ENCODE assay signal across 8 cellular contexts in genomic region chr12:110266980-110267620, GRCh38. TPM values are rescaled to one million over a fixed set of nuclear protein-coding genes. Genes with fewer than 3 reads are reported as not detected.
A peak's percentile ranks its signal among the peaks of the same experiment; 100 is the strongest.
DNase-seq lines count a peak whose midpoint lies in the region; ATAC-seq and FAIRE-seq lines count a peak whose summit lies in the region.

No MANE protein-coding gene starts in this region.

- H3K27me3 Mint-ChIP-seq in naive thymus-derived CD8-positive, alpha-beta T cell = peaks cover 3 to 11% (median 9%) of the 10 kb centered on the region in 5 donors

- H3K27ac ChIP-seq in skeletal muscle tissue (ENCODE audit: low read depth, low read length) = peak overlapping the region; percentile 73

- no peak overlapping the region for H3K27ac Mint-ChIP-seq in naive thymus-derived CD8-positive, alpha-beta T cell

- H3K36me3 Mint-ChIP-seq in naive thymus-derived CD8-positive, alpha-beta T cell = no peaks in the 10 kb centered on the region

- POLR2A ChIA-PET in naive thymus-derived CD8-positive, alpha-beta T cell (lab: Charles Lee) = no interaction called here

- H3K4me3 Mint-ChIP-seq in naive thymus-derived CD8-positive, alpha-beta T cell = no peak overlapping the region

- no peaks in the 10 kb centered on the region for H3K9me3 Mint-ChIP-seq in naive thymus-derived CD8-positive, alpha-beta T cell

- peaks cover 39% of the 10 kb centered on the region for H3K4me1 ChIP-seq in HAP-1
- peaks cover 8% of the 10 kb centered on the region for H3K4me1 ChIP-seq in NT2/D1 (ENCODE audit: insufficient read depth, insufficient read length)
- H3K4me1 ChIP-seq in skeletal muscle tissue (ENCODE audit: control insufficient read depth in 3 of 3, insufficient read depth in 3 of 3, low read length in 3 of 3) = peaks cover 37 to 48% (median 39%) of the 10 kb centered on the region in 3 donors

- ATAC-seq in naive thymus-derived CD8-positive, alpha-beta T cell = no peak
- no peak for ATAC-seq in GM18858 (IDR thresholded peaks at IDR 0.05; ENCODE audit: unreplicated experiment)

- H3K9me3 ChIP-seq in HAP-1 (no peaks in the 10 kb centered on the region), NT2/D1 (ENCODE audit: insufficient read depth, low read length) (no peaks in the 10 kb centered on the region), skeletal muscle tissue (ENCODE audit: control insufficient read depth in 3 of 3, low read length in 3 of 3) (no peaks in the 10 kb centered on the region)

- H3K4me1 Mint-ChIP-seq in naive thymus-derived CD8-positive, alpha-beta T cell = no peaks in the 10 kb centered on the region

- no peaks in the 10 kb centered on the region for H3K27me3 ChIP-seq in HAP-1 (ENCODE audit: low read depth)
- no peaks in the 10 kb centered on the region for H3K27me3 ChIP-seq in NT2/D1 (ENCODE audit: insufficient read depth, insufficient read length)
- no peaks in the 10 kb centered on the region for H3K27me3 ChIP-seq in skeletal muscle tissue (ENCODE audit: control insufficient read depth in 3 of 3, insufficient read depth in 3 of 3, low read length in 3 of 3)

- H3K4me3 ChIP-seq in HAP-1 = no peak overlapping the region
- no peak overlapping the region for H3K4me3 ChIP-seq in NT2/D1 (ENCODE audit: insufficient read length, low read depth)
- peak overlapping the region; percentile 21 to 58 (median 40) for H3K4me3 ChIP-seq in skeletal muscle tissue (ENCODE audit: low read length in 3 of 3)

- in situ Hi-C loops in HAP-1 (cut with MboI; ENCODE audit: low sequenced_read_pairs) = no loop called here

- peak overlapping the region; percentile 63 for H3K9ac ChIP-seq in NT2/D1 (ENCODE audit: insufficient read length, low read depth)
- H3K9ac ChIP-seq in skeletal muscle tissue (ENCODE audit: low read depth in 1 of 3, low read length in 3 of 3) = peak overlapping the region in 2 of 3 donors; percentile 8 to 71

- DNase-seq in HAP-1 (ENCODE audit: low spot score in 2 of 2) (peak; percentile 94 to 95), NT2/D1 (ENCODE audit: low read depth, low spot score) (no peak), fibroblast of the conjunctiva (ENCODE audit: low read depth) (peak; percentile 75), HTR-8/SVneo (ENCODE audit: insufficient read length, low spot score) (no peak)
- DNase-seq in activated CD4-positive, alpha-beta T cell treated with anti-CD3 and anti-CD28 coated beads, Interleukin-2, amount 50 U/mL, for 1 hour = no peak
- no peak for DNase-seq in naive thymus-derived CD8-positive, alpha-beta T cell

- no peak for FAIRE-seq in HTR-8/SVneo (lab: Jason Lieb, UNC)

- H3K36me3 ChIP-seq in HAP-1 (replicated peaks) (no peaks in the 10 kb centered on the region), NT2/D1 (ENCODE audit: insufficient read depth, insufficient read length, low read length) (no peaks in the 10 kb centered on the region), skeletal muscle tissue (ENCODE audit: control insufficient read depth in 3 of 3, insufficient read depth in 3 of 3, low read length in 3 of 3) (no peaks in the 10 kb centered on the region)

RNA-seq across cellular contexts. Expression of gene ATP2A2, which starts 13.9 kb away (rescaled TPM):
- 515 TPM for total RNA-seq in skeletal muscle tissue
- total RNA-seq in naive thymus-derived CD8-positive, alpha-beta T cell = 10 to 100 TPM; 69.3 to 75.6 TPM
- polyA plus RNA-seq in naive thymus-derived CD8-positive, alpha-beta T cell = 1 to 10 TPM; 1.7 to 2.0 (median 1.9) TPM

Comparison
In these comparisons a context has a peak if more than half of its experiments do, and no peak if none do; other contexts are left out.
1. DNase-seq: peak in HAP-1 (2 of 2) and fibroblast of the conjunctiva (single experiment); none in NT2/D1 (single experiment), activated CD4-positive, alpha-beta T cell treated with anti-CD3 and anti-CD28 coated beads, Interleukin-2, amount 50 U/mL, for 1 hour (single experiment), naive thymus-derived CD8-positive, alpha-beta T cell (0 of 10) and HTR-8/SVneo (single experiment).
2. H3K4me3 ChIP-seq: peak in skeletal muscle tissue (3 of 3); none in HAP-1 (single experiment) and NT2/D1 (single experiment).